7 cellular contexts compared by ENCODE assay signal in genomic region chr17:7089570-7089969, GRCh38. TPM values are rescaled to one million over a fixed set of nuclear protein-coding genes. Genes with fewer than 3 reads are reported as not detected.
"Had no signal": no experiment of that assay in that cellular context is flagged by ENCODE, and none has a peak within 500 bp of the region (broad histone marks: within the 10 kb centered on the region; RNA-seq: fewer than 3 reads in every experiment).

No MANE protein-coding gene starts in this region.

RNA-seq across cellular contexts. Expression of gene CLEC10A, which starts 9.5 kb away (rescaled TPM):
- total RNA-seq: GM23248, GM23338, H1, H4, H7, H9, HFFc6 had no signal
- polyA plus RNA-seq: GM23248, GM23338, H1 had no signal

RNA-seq across cellular contexts. Expression of gene ASGR2, which starts 25.1 kb away (rescaled TPM):
- total RNA-seq: GM23248, H1, H7, H9, HFFc6 had no signal
- polyA plus RNA-seq: GM23248, GM23338 had no signal

RNA-seq across cellular contexts. Expression of gene SLC16A11, which starts 45.7 kb away (rescaled TPM):
- total RNA-seq: GM23248, H4, HFFc6 had no signal

RNA-seq across cellular contexts. Expression of gene SLC16A13, which starts 53.8 kb away (rescaled TPM):
- total RNA-seq: GM23248 had no signal
